19 cellular contexts compared by ENCODE assay signal in the genomic region with DNA sequence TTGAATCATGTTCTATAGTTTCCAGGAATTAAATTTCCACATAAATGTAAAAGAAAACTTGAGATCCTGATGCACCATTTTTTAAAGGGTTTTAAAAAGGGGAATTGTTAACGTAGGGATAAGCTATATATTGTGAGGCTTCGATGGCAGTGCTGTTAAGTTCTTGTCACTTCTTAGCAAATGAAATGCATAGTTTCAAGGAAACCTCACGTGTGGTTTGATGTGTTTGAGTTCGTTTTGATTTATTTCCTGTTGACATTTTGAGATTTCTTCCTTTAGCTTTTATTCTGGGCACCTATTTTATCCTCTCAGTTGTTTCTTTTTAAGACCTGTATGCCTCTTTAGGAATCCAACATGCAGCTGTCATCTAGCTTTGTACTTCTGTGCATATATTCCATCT. TPM values are rescaled to one million over a fixed set of nuclear protein-coding genes. Genes with fewer than 3 reads are reported as not detected.
DNase-seq lines count a peak whose midpoint lies in the region; ATAC-seq, FAIRE-seq and TF ChIP-seq lines count a peak whose summit lies in the region.
"Had no signal": no experiment of that assay in that cellular context is flagged by ENCODE, and none has a peak within 500 bp of the region (broad histone marks: within the 10 kb centered on the region; RNA-seq: fewer than 3 reads in every experiment).

No MANE protein-coding gene starts in this region.

- no peaks in the 10 kb centered on the region for H3K27me3 ChIP-seq in CD8-positive, alpha-beta T cell (ENCODE audit: insufficient read depth, low read length)
- H3K27me3 ChIP-seq in naive thymus-derived CD4-positive, alpha-beta T cell (ENCODE audit: control insufficient read depth in 2 of 2, insufficient read depth in 2 of 2, low read length in 2 of 2) = no peaks in the 10 kb centered on the region
- H3K27me3 ChIP-seq in lower lobe of right lung (ENCODE audit: low read depth) = no peaks in the 10 kb centered on the region

- CTCF ChIA-PET in activated naive CD4-positive, alpha-beta T cell treated with anti-CD3 and anti-CD28 coated beads for 36 hours (lab: Charles Lee) = interaction anchor here (1.2 kb wide), 1 partner anchor 9 kb away, joined by 3 read pairs; no protein-coding TSS in a partner anchor
- CTCF ChIA-PET in CD8-positive, alpha-beta T cell (lab: Charles Lee) = interaction anchor here (0.7 to 1.0 kb wide), 2 partner anchors 8 to 10 kb away, joined by 3 read pairs; no protein-coding TSS in a partner anchor
- CTCF ChIA-PET in activated CD4-positive, alpha-beta memory T cell treated with anti-CD3 and anti-CD28 coated beads, Interleukin-2, amount 10 ng/mL, durations not matched to agents 7 days and 5 days (lab: Charles Lee) = interaction anchor here (1.1 to 1.9 kb wide), 3 partner anchors 10 to 12 kb away, joined by 3 to 5 read pairs (median 4); a partner anchor contains a TSS
- CTCF ChIA-PET in naive thymus-derived CD4-positive, alpha-beta T cell (lab: Charles Lee) = interaction anchor here (1.9 to 2.6 kb wide), 2 partner anchors 9 to 12 kb away, joined by 8 to 12 read pairs; a partner anchor contains a TSS

- DNase-seq in activated naive CD4-positive, alpha-beta T cell treated with anti-CD3 and anti-CD28 coated beads for 36 hours = no peak
- no peak for DNase-seq in activated naive CD4-positive, alpha-beta T cell (lab: John Stamatoyannopoulos, UW)
- no peak for DNase-seq in CD8-positive, alpha-beta T cell
- no peak for DNase-seq in activated CD4-positive, alpha-beta memory T cell treated with anti-CD3 and anti-CD28 coated beads, Interleukin-2, amount 10 ng/mL, durations not matched to agents 7 days and 5 days
- peak in 7 of 9 donors; percentile 14 to 59 (median 48) for DNase-seq in naive thymus-derived CD4-positive, alpha-beta T cell
- DNase-seq in stimulated activated naive CD4-positive, alpha-beta T cell treated with Interleukin-2 at 50 U/mL for 16 hours (lab: John Stamatoyannopoulos, UW) = no peak
- no peak for DNase-seq in lower lobe of right lung
- no peak for DNase-seq in kidney
- DNase-seq: C1 segment of cervical spinal cord, Calu3, H7, Karpas-422, MM.1S, NCI-H1105, NCI-H187, NCI-H526 treated with DMSO at 0.1 percent for 48 hours, Right ventricle myocardium superior had no signal

- no peak for TF ChIP-seq CTCF in CD8-positive, alpha-beta T cell (IDR thresholded peaks at IDR 0.05)
- TF ChIP-seq CTCF in lower lobe of right lung (IDR thresholded peaks at IDR 0.05) (no peak), kidney (IDR thresholded peaks at IDR 0.05; ENCODE audit: borderline replicate concordance, extremely low read depth, insufficient read depth) (no peak)

- H3K9ac ChIP-seq in kidney (ENCODE audit: low read length in 2 of 2) = no peak overlapping the region

- FAIRE-seq in kidney (lab: Jason Lieb, UNC) = no peak
- FAIRE-seq: A549, RCC 7860 had no signal

- POLR2A ChIA-PET in CD8-positive, alpha-beta T cell (lab: Charles Lee) = interaction anchor here (1.5 kb wide), 1 partner anchor 12 kb away, joined by 6 read pairs; a partner anchor contains a TSS
- POLR2A ChIA-PET in activated CD4-positive, alpha-beta memory T cell treated with anti-CD3 and anti-CD28 coated beads, Interleukin-2, amount 10 ng/mL, durations not matched to agents 7 days and 5 days (lab: Charles Lee) = interaction anchor here (0.9 to 2.0 kb wide), 2 partner anchors 9 to 12 kb away, joined by 3 to 11 read pairs; a partner anchor contains a TSS
- POLR2A ChIA-PET in naive thymus-derived CD4-positive, alpha-beta T cell (lab: Charles Lee) = interaction anchor here (0.7 to 2.4 kb wide), 8 partner anchors 9 to 23 kb away, joined by 3 to 15 read pairs (median 4); a partner anchor contains a TSS

- peaks cover 14% of the 10 kb centered on the region for H3K4me1 ChIP-seq in CD8-positive, alpha-beta T cell (ENCODE audit: insufficient read depth, low read length)
- peaks cover 6 to 39% of the 10 kb centered on the region in 2 donors for H3K4me1 ChIP-seq in naive thymus-derived CD4-positive, alpha-beta T cell (ENCODE audit: control insufficient read depth in 2 of 2, insufficient read depth in 2 of 2, low read length in 2 of 2)
- H3K4me1 ChIP-seq in lower lobe of right lung (peaks cover 6% of the 10 kb centered on the region), kidney (ENCODE audit: control insufficient read depth in 1 of 2, insufficient read depth in 1 of 2, low read depth in 1 of 2, low read length in 2 of 2) (peaks cover 2 to 8% of the 10 kb centered on the region in 2 donors)

- H3K27ac ChIP-seq in CD8-positive, alpha-beta T cell (ENCODE audit: low read depth, low read length) = no peak overlapping the region
- H3K27ac ChIP-seq in naive thymus-derived CD4-positive, alpha-beta T cell (ENCODE audit: low read depth, low read length) = peak overlapping the region; percentile 36
- H3K27ac ChIP-seq in lower lobe of right lung = no peak overlapping the region
- H3K27ac ChIP-seq in kidney (ENCODE audit: low read depth in 2 of 2, low read length in 2 of 2) = no peak overlapping the region
- H3K27ac ChIP-seq: A549 had no signal

- H3K9me3 ChIP-seq in CD8-positive, alpha-beta T cell (ENCODE audit: low read length) = no peaks in the 10 kb centered on the region
- no peaks in the 10 kb centered on the region for H3K9me3 ChIP-seq in naive thymus-derived CD4-positive, alpha-beta T cell (ENCODE audit: control insufficient read depth in 2 of 3, low read length in 3 of 3)
- H3K9me3 ChIP-seq in lower lobe of right lung (no peaks in the 10 kb centered on the region), kidney (ENCODE audit: control insufficient read depth in 1 of 2, low read length in 2 of 2) (no peaks in the 10 kb centered on the region)
- H3K9me3 ChIP-seq: A549 had no signal

- H3K9me3 Mint-ChIP-seq in activated naive CD4-positive, alpha-beta T cell treated with anti-CD3 and anti-CD28 coated beads for 36 hours = peaks cover 3% of the 10 kb centered on the region
- no peaks in the 10 kb centered on the region for H3K9me3 Mint-ChIP-seq in CD8-positive, alpha-beta T cell
- peaks cover 4% of the 10 kb centered on the region for H3K9me3 Mint-ChIP-seq in activated CD4-positive, alpha-beta memory T cell treated with anti-CD3 and anti-CD28 coated beads, Interleukin-2, amount 10 ng/mL, durations not matched to agents 7 days and 5 days
- peaks cover 0 to 16% (median 6%) of the 10 kb centered on the region in 11 donors for H3K9me3 Mint-ChIP-seq in naive thymus-derived CD4-positive, alpha-beta T cell

- no peaks in the 10 kb centered on the region for H3K36me3 ChIP-seq in CD8-positive, alpha-beta T cell (ENCODE audit: insufficient read depth, low read length)
- no peaks in the 10 kb centered on the region for H3K36me3 ChIP-seq in naive thymus-derived CD4-positive, alpha-beta T cell (ENCODE audit: control insufficient read depth in 2 of 3, insufficient read depth in 3 of 3, low read length in 3 of 3)
- H3K36me3 ChIP-seq in lower lobe of right lung = no peaks in the 10 kb centered on the region
- H3K36me3 ChIP-seq in kidney (ENCODE audit: control insufficient read depth in 1 of 2, insufficient read depth in 2 of 2, low read length in 2 of 2) = no peaks in the 10 kb centered on the region

- H3K27ac Mint-ChIP-seq in activated naive CD4-positive, alpha-beta T cell treated with anti-CD3 and anti-CD28 coated beads for 36 hours = peak overlapping the region; percentile 42
- H3K27ac Mint-ChIP-seq in CD8-positive, alpha-beta T cell = peak overlapping the region; percentile 76
- H3K27ac Mint-ChIP-seq in activated CD4-positive, alpha-beta memory T cell treated with anti-CD3 and anti-CD28 coated beads, Interleukin-2, amount 10 ng/mL, durations not matched to agents 7 days and 5 days = peak overlapping the region; percentile 51
- peak overlapping the region in 8 of 9 donors; percentile 57 to 98 (median 94) for H3K27ac Mint-ChIP-seq in naive thymus-derived CD4-positive, alpha-beta T cell

- intact Hi-C loops in activated naive CD4-positive, alpha-beta T cell treated with anti-CD3 and anti-CD28 coated beads for 36 hours (cut with micrococcal nuclease) = loop anchor here (5.0 kb wide), 1 partner anchor 243 kb away; no protein-coding TSS in a partner anchor
- intact Hi-C loops in CD8-positive, alpha-beta T cell (cut with DNase I, micrococcal nuclease) = no loop called here
- intact Hi-C loops in naive thymus-derived CD4-positive, alpha-beta T cell (cut with micrococcal nuclease) = loop anchor here in 1 of 2 donors (1.0 to 2.0 kb wide), 3 partner anchors 11 to 45 kb away; a partner anchor contains a TSS
- intact Hi-C loops in lower lobe of right lung (cut with DNase I) (no loop called here), kidney (cut with DNase I) (no loop called here)

- H3K4me3 ChIP-seq in CD8-positive, alpha-beta T cell (ENCODE audit: low read depth, low read length) = no peak overlapping the region
- no peak overlapping the region for H3K4me3 ChIP-seq in naive thymus-derived CD4-positive, alpha-beta T cell (ENCODE audit: low read length)
- no peak overlapping the region for H3K4me3 ChIP-seq in lower lobe of right lung
- no peak overlapping the region for H3K4me3 ChIP-seq in kidney (ENCODE audit: low read length in 2 of 2)
- H3K4me3 ChIP-seq: A549 had no signal

- H3K4me1 Mint-ChIP-seq in activated naive CD4-positive, alpha-beta T cell treated with anti-CD3 and anti-CD28 coated beads for 36 hours (ENCODE audit: low read depth) = peaks cover 81% of the 10 kb centered on the region
- H3K4me1 Mint-ChIP-seq in CD8-positive, alpha-beta T cell (ENCODE audit: low read depth) = peaks cover 34% of the 10 kb centered on the region
- peaks cover 40% of the 10 kb centered on the region for H3K4me1 Mint-ChIP-seq in activated CD4-positive, alpha-beta memory T cell treated with anti-CD3 and anti-CD28 coated beads, Interleukin-2, amount 10 ng/mL, durations not matched to agents 7 days and 5 days
- H3K4me1 Mint-ChIP-seq in naive thymus-derived CD4-positive, alpha-beta T cell = peaks cover 15 to 77% (median 59%) of the 10 kb centered on the region in 7 donors

- H3K27me3 Mint-ChIP-seq in activated naive CD4-positive, alpha-beta T cell treated with anti-CD3 and anti-CD28 coated beads for 36 hours (ENCODE audit: low read depth) = no peaks in the 10 kb centered on the region
- H3K27me3 Mint-ChIP-seq in CD8-positive, alpha-beta T cell (ENCODE audit: low read depth) = no peaks in the 10 kb centered on the region
- no peaks in the 10 kb centered on the region for H3K27me3 Mint-ChIP-seq in activated CD4-positive, alpha-beta memory T cell treated with anti-CD3 and anti-CD28 coated beads, Interleukin-2, amount 10 ng/mL, durations not matched to agents 7 days and 5 days
- peaks cover 0 to 8% (median 0%) of the 10 kb centered on the region in 5 donors for H3K27me3 Mint-ChIP-seq in naive thymus-derived CD4-positive, alpha-beta T cell

- H3K36me3 Mint-ChIP-seq in activated naive CD4-positive, alpha-beta T cell treated with anti-CD3 and anti-CD28 coated beads for 36 hours (ENCODE audit: low read depth) = peaks cover 7% of the 10 kb centered on the region
- H3K36me3 Mint-ChIP-seq in CD8-positive, alpha-beta T cell = no peaks in the 10 kb centered on the region
- peaks cover 7% of the 10 kb centered on the region for H3K36me3 Mint-ChIP-seq in activated CD4-positive, alpha-beta memory T cell treated with anti-CD3 and anti-CD28 coated beads, Interleukin-2, amount 10 ng/mL, durations not matched to agents 7 days and 5 days (ENCODE audit: low read depth)
- H3K36me3 Mint-ChIP-seq in naive thymus-derived CD4-positive, alpha-beta T cell = peaks cover 0 to 7% (median 4%) of the 10 kb centered on the region in 5 donors

- no peak for ATAC-seq in CD8-positive, alpha-beta T cell
- peak; percentile 57 for ATAC-seq in naive thymus-derived CD4-positive, alpha-beta T cell
- ATAC-seq in lower lobe of right lung = no peak
- ATAC-seq: A549 had no signal

- peak overlapping the region; percentile 13 for H3K4me3 Mint-ChIP-seq in activated naive CD4-positive, alpha-beta T cell treated with anti-CD3 and anti-CD28 coated beads for 36 hours
- peak overlapping the region; percentile 0 for H3K4me3 Mint-ChIP-seq in CD8-positive, alpha-beta T cell
- no peak overlapping the region for H3K4me3 Mint-ChIP-seq in activated CD4-positive, alpha-beta memory T cell treated with anti-CD3 and anti-CD28 coated beads, Interleukin-2, amount 10 ng/mL, durations not matched to agents 7 days and 5 days
- peak overlapping the region; percentile 0 to 88 (median 48) for H3K4me3 Mint-ChIP-seq in naive thymus-derived CD4-positive, alpha-beta T cell

RNA-seq across cellular contexts. Expression of a gene that starts 11.2 kb away (rescaled TPM):
- total RNA-seq in activated naive CD4-positive, alpha-beta T cell treated with anti-CD3 and anti-CD28 coated beads for 36 hours = 1 to 10 TPM; 8.4 to 8.7 TPM
- total RNA-seq in CD8-positive, alpha-beta T cell = 1 to 10 TPM; 2.3 to 2.9 TPM
- total RNA-seq in activated CD4-positive, alpha-beta memory T cell treated with anti-CD3 and anti-CD28 coated beads, Interleukin-2, amount 10 ng/mL, durations not matched to agents 7 days and 5 days = 1 to 10 TPM; 7.6 to 8.2 TPM
- total RNA-seq in naive thymus-derived CD4-positive, alpha-beta T cell = 10 to 100 TPM in 3 of 5 experiments, 1 to 10 TPM in 2; 2.4 to 47.2 (median 21.5) TPM
- 10 to 100 TPM in 1 of 2 donors, 1 to 10 TPM in 1; 9.3 to 29.8 TPM for polyA plus RNA-seq in naive thymus-derived CD4-positive, alpha-beta T cell
- total RNA-seq in lower lobe of right lung = 48.1 TPM
- total RNA-seq in kidney = 40.2 TPM
- 34.5 TPM for polyA plus RNA-seq in kidney (ENCODE audit: insufficient read depth, low read depth, low replicate concordance)

Comparison
In these comparisons a context has a peak if more than half of its experiments do, and no peak if none do; other contexts are left out.
1. DNase-seq: peak in naive thymus-derived CD4-positive, alpha-beta T cell (7 of 9); none in activated naive CD4-positive, alpha-beta T cell treated with anti-CD3 and anti-CD28 coated beads for 36 hours (single experiment), activated naive CD4-positive, alpha-beta T cell (0 of 4), CD8-positive, alpha-beta T cell (0 of 7), activated CD4-positive, alpha-beta memory T cell treated with anti-CD3 and anti-CD28 coated beads, Interleukin-2, amount 10 ng/mL, durations not matched to agents 7 days and 5 days (single experiment), stimulated activated naive CD4-positive, alpha-beta T cell treated with Interleukin-2 at 50 U/mL for 16 hours (single experiment), lower lobe of right lung (single experiment) and kidney (single experiment).
2. H3K27ac Mint-ChIP-seq: peak in every context shown above with its lines; median percentile 94 in naive thymus-derived CD4-positive, alpha-beta T cell; 76 in CD8-positive, alpha-beta T cell; 51 in activated CD4-positive, alpha-beta memory T cell treated with anti-CD3 and anti-CD28 coated beads, Interleukin-2, amount 10 ng/mL, durations not matched to agents 7 days and 5 days; 42 in activated naive CD4-positive, alpha-beta T cell treated with anti-CD3 and anti-CD28 coated beads for 36 hours.